1 cellular context compared by ENCODE assay signal in genomic region chr17:71004413-71004812, GRCh38.
TF ChIP-seq lines count a peak whose summit lies in the region.

No MANE protein-coding gene starts in this region.

TF ChIP-seq in GM23338, 12 proteins besides CTCF, POLR2A, EP300 and RAD21 (continued from another document):
- TF ChIP-seq, protein P1, sequence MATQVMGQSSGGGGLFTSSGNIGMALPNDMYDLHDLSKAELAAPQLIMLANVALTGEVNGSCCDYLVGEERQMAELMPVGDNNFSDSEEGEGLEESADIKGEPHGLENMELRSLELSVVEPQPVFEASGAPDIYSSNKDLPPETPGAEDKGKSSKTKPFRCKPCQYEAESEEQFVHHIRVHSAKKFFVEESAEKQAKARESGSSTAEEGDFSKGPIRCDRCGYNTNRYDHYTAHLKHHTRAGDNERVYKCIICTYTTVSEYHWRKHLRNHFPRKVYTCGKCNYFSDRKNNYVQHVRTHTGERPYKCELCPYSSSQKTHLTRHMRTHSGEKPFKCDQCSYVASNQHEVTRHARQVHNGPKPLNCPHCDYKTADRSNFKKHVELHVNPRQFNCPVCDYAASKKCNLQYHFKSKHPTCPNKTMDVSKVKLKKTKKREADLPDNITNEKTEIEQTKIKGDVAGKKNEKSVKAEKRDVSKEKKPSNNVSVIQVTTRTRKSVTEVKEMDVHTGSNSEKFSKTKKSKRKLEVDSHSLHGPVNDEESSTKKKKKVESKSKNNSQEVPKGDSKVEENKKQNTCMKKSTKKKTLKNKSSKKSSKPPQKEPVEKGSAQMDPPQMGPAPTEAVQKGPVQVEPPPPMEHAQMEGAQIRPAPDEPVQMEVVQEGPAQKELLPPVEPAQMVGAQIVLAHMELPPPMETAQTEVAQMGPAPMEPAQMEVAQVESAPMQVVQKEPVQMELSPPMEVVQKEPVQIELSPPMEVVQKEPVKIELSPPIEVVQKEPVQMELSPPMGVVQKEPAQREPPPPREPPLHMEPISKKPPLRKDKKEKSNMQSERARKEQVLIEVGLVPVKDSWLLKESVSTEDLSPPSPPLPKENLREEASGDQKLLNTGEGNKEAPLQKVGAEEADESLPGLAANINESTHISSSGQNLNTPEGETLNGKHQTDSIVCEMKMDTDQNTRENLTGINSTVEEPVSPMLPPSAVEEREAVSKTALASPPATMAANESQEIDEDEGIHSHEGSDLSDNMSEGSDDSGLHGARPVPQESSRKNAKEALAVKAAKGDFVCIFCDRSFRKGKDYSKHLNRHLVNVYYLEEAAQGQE (IDR thresholded peaks at IDR 0.05; ENCODE audit: unreplicated experiment): no peak
